Comparison of ENCODE assay signal across 27 cellular contexts in the genomic region with DNA sequence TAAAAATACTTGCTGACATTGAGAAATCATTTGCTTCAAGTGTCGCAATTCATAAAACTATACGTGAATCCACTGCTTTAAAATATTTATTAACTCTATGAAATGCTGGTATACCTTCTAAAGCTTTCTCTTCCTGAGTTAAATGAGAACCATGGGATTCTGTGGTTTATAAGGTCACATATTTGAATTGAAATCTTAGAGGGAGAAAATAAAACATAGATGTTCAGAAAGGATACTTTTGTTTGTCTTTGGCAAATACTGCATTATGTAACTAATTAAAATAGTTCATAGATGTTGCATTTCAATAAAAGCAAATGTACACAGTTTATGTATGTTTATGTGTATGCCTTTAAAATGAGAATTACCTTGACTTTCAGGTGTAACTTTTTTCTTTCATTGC.
"Had no signal": no experiment of that assay in that cellular context is flagged by ENCODE, and none has a peak within 500 bp of the region (broad histone marks: within the 10 kb centered on the region; RNA-seq: fewer than 3 reads in every experiment).

No MANE protein-coding gene starts in this region.

- H3K27me3 ChIP-seq: adrenal gland, body of pancreas, cardiac muscle cell, colonic mucosa, esophagus squamous epithelium had no signal

- DNase-seq: activated B cell treated with CpG ODN at 0.5 μM for 24 hours; activated CD4-positive, alpha-beta T cell treated with anti-CD3 and anti-CD28 coated beads for 48 hours; activated CD4-positive, alpha-beta T cell treated with anti-CD3 and anti-CD28 coated beads, Interleukin-2, amount 50 U/mL, for 1 hour; activated CD4-positive, alpha-beta T cell treated with anti-CD3 and anti-CD28 coated beads, Interleukin-2, amount 50 U/mL, for 48 hours; activated CD8-positive, alpha-beta memory T cell treated with anti-CD3 and anti-CD28 coated beads for 24 hours; activated CD8-positive, alpha-beta T cell treated with anti-CD3 and anti-CD28 coated beads for 36 hours; activated effector memory CD4-positive, alpha-beta T cell treated with Interleukin-2 at 50 U/mL for 16 hours; activated gamma-delta T cell treated with Interleukin-2 at 50 U/mL for 16 hours; activated naive CD4-positive, alpha-beta T cell treated with anti-CD3 and anti-CD28 coated beads, Interleukin-2, amount 50 U/mL, for 16 hours; activated naive CD4-positive, alpha-beta T cell treated with Interleukin-2 at 50 U/mL for 16 hours; activated T-cell treated with anti-CD3 and anti-CD28 coated beads, Interleukin-2, amount 50 U/mL, for 4 hours; adrenal gland; amygdala; aorta; body of pancreas; central memory CD4-positive, alpha-beta T cell; cerebellar nuclear complex; colonic mucosa; effector CD8-positive, alpha-beta T cell; esophagus squamous epithelium; foreskin fibroblast; head of caudate nucleus; hypothalamus; T-helper 2 cell; WERI-Rb-1 had no signal

- H3K4me1 ChIP-seq: adrenal gland, body of pancreas, colonic mucosa, esophagus squamous epithelium had no signal

- H3K27ac ChIP-seq: adrenal gland, body of pancreas, cardiac muscle cell, colonic mucosa, epithelial cell of prostate, esophagus squamous epithelium, WERI-Rb-1 had no signal

- H3K9me3 ChIP-seq: adrenal gland, body of pancreas, colonic mucosa, esophagus squamous epithelium had no signal

- H3K4me3 ChIP-seq: adrenal gland, body of pancreas, cardiac muscle cell, colonic mucosa, esophagus squamous epithelium had no signal

- H3K36me3 ChIP-seq: adrenal gland, cardiac muscle cell, colonic mucosa, esophagus squamous epithelium, WERI-Rb-1 had no signal
